In the genomic region with DNA sequence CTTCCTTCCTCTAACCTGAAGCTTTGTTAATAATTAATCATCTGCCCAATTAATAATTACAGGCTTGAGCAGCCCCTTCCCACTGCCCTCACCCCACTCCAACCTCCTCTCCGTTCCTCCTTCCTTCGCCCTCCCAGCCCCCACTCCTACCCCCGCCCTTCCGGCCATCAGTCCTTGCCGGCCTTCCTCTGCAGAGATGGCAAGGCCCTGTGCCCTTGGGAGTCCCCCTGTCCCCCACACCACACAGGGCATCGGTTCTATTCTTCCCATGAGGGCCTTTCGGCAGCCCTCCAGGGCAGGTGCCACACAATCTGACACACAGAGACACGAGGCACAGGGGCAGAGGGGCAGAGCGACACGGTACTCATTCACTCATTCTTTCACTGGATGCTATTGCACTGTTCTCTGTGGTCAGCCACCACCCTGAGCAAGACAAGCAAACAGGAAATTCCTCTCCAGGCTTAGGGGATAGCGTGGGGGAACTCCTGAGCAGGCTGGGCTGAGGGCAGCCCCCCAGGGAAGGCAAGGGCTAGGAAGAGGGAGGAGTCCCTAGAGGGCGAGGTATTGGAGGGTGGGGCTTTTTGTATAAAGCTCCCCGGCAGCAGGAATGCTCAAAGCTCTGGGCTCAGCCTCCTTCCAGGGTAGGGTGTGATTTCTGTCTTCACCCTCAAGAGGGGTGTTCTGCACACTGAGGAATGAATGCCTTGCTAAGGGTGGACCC, we compare ENCODE assay signal across 8 cellular contexts. TPM values are rescaled to one million over a fixed set of nuclear protein-coding genes. Genes with fewer than 3 reads are reported as not detected.
DNase-seq lines count a peak whose midpoint lies in the region; ATAC-seq and TF ChIP-seq lines count a peak whose summit lies in the region.

No MANE protein-coding gene starts in this region.

- H3K4me2 ChIP-seq in MM.1S (ENCODE audit: low read depth, low read length): peak overlapping the region; percentile 84

- peaks cover 45% of the 10 kb centered on the region for H3F3A ChIP-seq in MM.1S (ENCODE audit: insufficient read depth, low read length)

- H2AFZ ChIP-seq in MM.1S (ENCODE audit: low read length): no peak overlapping the region

- no peaks in the 10 kb centered on the region for H3K9me2 ChIP-seq in MM.1S (replicated peaks; ENCODE audit: insufficient read depth, low read length)

- H3K27ac ChIP-seq in CD4-positive, CD25-positive, alpha-beta regulatory T cell (ENCODE audit: insufficient read depth, low read length, poor library complexity, severe bottlenecking): no peak overlapping the region
- peak overlapping the region; percentile 93 for H3K27ac ChIP-seq in MM.1S (ENCODE audit: low read length)
- no peak overlapping the region for H3K27ac ChIP-seq in naive thymus-derived CD4-positive, alpha-beta T cell (ENCODE audit: low read depth, low read length)

- peaks cover 79% of the 10 kb centered on the region for H3K79me2 ChIP-seq in MM.1S (ENCODE audit: low read length)

- intact Hi-C loops in naive thymus-derived CD4-positive, alpha-beta T cell (cut with micrococcal nuclease): loop anchor here in 1 of 2 donors (5.0 kb wide), 1 partner anchor 34 kb away; no protein-coding TSS in a partner anchor

- peaks cover 6% of the 10 kb centered on the region for H3K4me1 ChIP-seq in CD4-positive, CD25-positive, alpha-beta regulatory T cell (ENCODE audit: control insufficient read depth, insufficient read depth, low read length, poor library complexity, severe bottlenecking)
- H3K4me1 ChIP-seq in MM.1S (ENCODE audit: low read length): peaks cover 49% of the 10 kb centered on the region
- peaks cover 9 to 15% of the 10 kb centered on the region in 2 donors for H3K4me1 ChIP-seq in naive thymus-derived CD4-positive, alpha-beta T cell (ENCODE audit: control insufficient read depth in 2 of 2, insufficient read depth in 2 of 2, low read length in 2 of 2)

- no peaks in the 10 kb centered on the region for H3K27me3 ChIP-seq in CD4-positive, CD25-positive, alpha-beta regulatory T cell (ENCODE audit: control insufficient read depth, insufficient read depth, low read length)
- H3K27me3 ChIP-seq in MM.1S (replicated peaks; ENCODE audit: insufficient read depth, low read length): no peaks in the 10 kb centered on the region
- H3K27me3 ChIP-seq in naive thymus-derived CD4-positive, alpha-beta T cell (ENCODE audit: control insufficient read depth in 2 of 2, insufficient read depth in 2 of 2, low read length in 2 of 2): no peaks in the 10 kb centered on the region

- H3K9me3 ChIP-seq in CD4-positive, CD25-positive, alpha-beta regulatory T cell (ENCODE audit: control insufficient read depth in 2 of 2, low read length in 2 of 2): no peaks in the 10 kb centered on the region
- H3K9me3 ChIP-seq in MM.1S (replicated peaks; ENCODE audit: insufficient read depth, low read length): no peaks in the 10 kb centered on the region
- no peaks in the 10 kb centered on the region for H3K9me3 ChIP-seq in naive thymus-derived CD4-positive, alpha-beta T cell (ENCODE audit: control insufficient read depth in 2 of 3, low read length in 3 of 3)

- POLR2A ChIA-PET in naive thymus-derived CD4-positive, alpha-beta T cell (lab: Charles Lee): no interaction called here

- H3K27me3 Mint-ChIP-seq in CD4-positive, CD25-positive, alpha-beta regulatory T cell: peaks cover 9% of the 10 kb centered on the region
- H3K27me3 Mint-ChIP-seq in naive thymus-derived CD4-positive, alpha-beta T cell: peaks cover 0 to 2% (median 0%) of the 10 kb centered on the region in 5 donors

- H4K20me1 ChIP-seq in MM.1S (ENCODE audit: insufficient read depth, low read length): no peaks in the 10 kb centered on the region

- H3K36me3 Mint-ChIP-seq in CD4-positive, CD25-positive, alpha-beta regulatory T cell: no peaks in the 10 kb centered on the region
- H3K36me3 Mint-ChIP-seq in naive thymus-derived CD4-positive, alpha-beta T cell: no peaks in the 10 kb centered on the region

- no peaks in the 10 kb centered on the region for H3K9me3 Mint-ChIP-seq in CD4-positive, CD25-positive, alpha-beta regulatory T cell
- no peaks in the 10 kb centered on the region for H3K9me3 Mint-ChIP-seq in naive thymus-derived CD4-positive, alpha-beta T cell

- TF ChIP-seq CTCF in MM.1S (IDR thresholded peaks at IDR 0.05; ENCODE audit: low read length): no peak; the same call in 1 of the 2 replicates
- no peak for TF ChIP-seq CTCF in choroid plexus epithelial cell (conservative IDR thresholded peaks at IDR 0.05; ENCODE audit: low read depth, low read length)

- CTCF ChIA-PET in naive thymus-derived CD4-positive, alpha-beta T cell (lab: Charles Lee): interaction anchor here (0.6 kb wide), 1 partner anchor 1336 kb away, joined by 3 read pairs; no protein-coding TSS in a partner anchor

- no peak overlapping the region for H3K4me3 ChIP-seq in CD4-positive, CD25-positive, alpha-beta regulatory T cell (ENCODE audit: low read depth, low read length)
- H3K4me3 ChIP-seq in MM.1S (ENCODE audit: low read length): peak overlapping the region; percentile 66
- no peak overlapping the region for H3K4me3 ChIP-seq in choroid plexus epithelial cell (ENCODE audit: low read depth, low read length)
- H3K4me3 ChIP-seq in naive thymus-derived CD4-positive, alpha-beta T cell (ENCODE audit: low read length): no peak overlapping the region

- H3K4me1 Mint-ChIP-seq in CD4-positive, CD25-positive, alpha-beta regulatory T cell: peaks cover 0 to 26% (median 2%) of the 10 kb centered on the region in 4 donors
- H3K4me1 Mint-ChIP-seq in naive thymus-derived CD4-positive, alpha-beta T cell: peaks cover 8 to 36% (median 19%) of the 10 kb centered on the region in 7 donors

- peak in 1 of 3 donors; percentile 30 for DNase-seq in CD4-positive, CD25-positive, alpha-beta regulatory T cell
- DNase-seq in MM.1S (peak; percentile 70), choroid plexus epithelial cell (ENCODE audit: low read depth) (peak; percentile 88), DMS 273 treated with DMSO at 0.1 percent for 48 hours (lab: John Stamatoyannopoulos, UW) (no peak), NCI-H2081 treated with DMSO at 0.1 percent for 48 hours (lab: John Stamatoyannopoulos, UW) (no peak), DMS114 treated with DMSO at 0.1 percent for 48 hours (lab: John Stamatoyannopoulos, UW; ENCODE audit: unreplicated experiment) (no peak)
- peak in 1 of 9 donors; percentile 11 for DNase-seq in naive thymus-derived CD4-positive, alpha-beta T cell

- no peak overlapping the region for H3K4me3 Mint-ChIP-seq in CD4-positive, CD25-positive, alpha-beta regulatory T cell
- peak overlapping the region in 6 of 10 donors; percentile 17 to 76 (median 50) for H3K4me3 Mint-ChIP-seq in naive thymus-derived CD4-positive, alpha-beta T cell

- no peaks in the 10 kb centered on the region for H3K36me3 ChIP-seq in CD4-positive, CD25-positive, alpha-beta regulatory T cell (ENCODE audit: control insufficient read depth, insufficient read depth, low read length)
- H3K36me3 ChIP-seq in MM.1S (replicated peaks; ENCODE audit: insufficient read depth, low read length): no peaks in the 10 kb centered on the region
- H3K36me3 ChIP-seq in naive thymus-derived CD4-positive, alpha-beta T cell (ENCODE audit: control insufficient read depth in 2 of 3, insufficient read depth in 3 of 3, low read length in 3 of 3): no peaks in the 10 kb centered on the region

- peak; percentile 24 to 25 for ATAC-seq in CD4-positive, CD25-positive, alpha-beta regulatory T cell (ENCODE audit: low read depth in 2 of 2)
- peak; percentile 50 for ATAC-seq in GM19397 (IDR thresholded peaks at IDR 0.05; ENCODE audit: unreplicated experiment)
- ATAC-seq in naive thymus-derived CD4-positive, alpha-beta T cell: peak; percentile 55

- peak overlapping the region; percentile 71 for H3K9ac ChIP-seq in MM.1S (ENCODE audit: low read length)

- peak overlapping the region in 2 of 3 donors; percentile 92 to 96 for H3K27ac Mint-ChIP-seq in CD4-positive, CD25-positive, alpha-beta regulatory T cell
- peak overlapping the region in 6 of 9 donors; percentile 8 to 82 (median 48) for H3K27ac Mint-ChIP-seq in naive thymus-derived CD4-positive, alpha-beta T cell

RNA-seq across cellular contexts. Expression of gene MGAT3, which starts 14.8 kb away (rescaled TPM):
- total RNA-seq in CD4-positive, CD25-positive, alpha-beta regulatory T cell: 0.12 TPM
- not detected for polyA plus RNA-seq in CD4-positive, CD25-positive, alpha-beta regulatory T cell
- total RNA-seq in naive thymus-derived CD4-positive, alpha-beta T cell: 1 to 10 TPM in 3 of 5 experiments, under 1 TPM in 2; 0.57 to 3.2 (median 1.0) TPM
- not detected for polyA plus RNA-seq in naive thymus-derived CD4-positive, alpha-beta T cell

RNA-seq across cellular contexts. Expression of gene MIEF1, which starts 30.5 kb away (rescaled TPM):
- 16.0 TPM for total RNA-seq in CD4-positive, CD25-positive, alpha-beta regulatory T cell
- 10 to 100 TPM; 24.0 to 39.8 (median 29.8) TPM for polyA plus RNA-seq in CD4-positive, CD25-positive, alpha-beta regulatory T cell
- total RNA-seq in naive thymus-derived CD4-positive, alpha-beta T cell: 10 to 100 TPM; 17.5 to 42.3 (median 37.3) TPM
- polyA plus RNA-seq in naive thymus-derived CD4-positive, alpha-beta T cell: 10 to 100 TPM; 27.8 to 33.2 TPM

RNA-seq across cellular contexts. Expression of gene ATF4, which starts 48.8 kb away (rescaled TPM):
- total RNA-seq in CD4-positive, CD25-positive, alpha-beta regulatory T cell: 246 TPM
- polyA plus RNA-seq in CD4-positive, CD25-positive, alpha-beta regulatory T cell: 10 to 100 TPM; 58.2 to 75.2 (median 69.1) TPM
- total RNA-seq in naive thymus-derived CD4-positive, alpha-beta T cell: 100 to 1,000 TPM; 235 to 293 (median 244) TPM
- 100 to 1,000 TPM in 1 of 2 donors, 10 to 100 TPM in 1; 68.9 to 118 TPM for polyA plus RNA-seq in naive thymus-derived CD4-positive, alpha-beta T cell

Comparison
In these comparisons a context has a peak if more than half of its experiments do, and no peak if none do; other contexts are left out.
1. DNase-seq: peak in MM.1S (single experiment) and choroid plexus epithelial cell (single experiment); none in DMS 273 treated with DMSO at 0.1 percent for 48 hours (single experiment), NCI-H2081 treated with DMSO at 0.1 percent for 48 hours (single experiment) and DMS114 treated with DMSO at 0.1 percent for 48 hours (single experiment).
2. H3K4me3 Mint-ChIP-seq: peak in naive thymus-derived CD4-positive, alpha-beta T cell (6 of 10); none in CD4-positive, CD25-positive, alpha-beta regulatory T cell (0 of 4).
3. Peak in every context shown above with its lines, with median percentiles within 50 percentile points of each other: ATAC-seq.